Comparison of ENCODE assay signal across 2 cellular contexts in genomic region chr13:30745917-30746686, GRCh38.
TF ChIP-seq lines count a peak whose summit lies in the region.

No MANE protein-coding gene starts in this region.

TF ChIP-seq in IMR-90, 13 proteins besides CTCF, POLR2A, EP300 and RAD21:
- no peak for TF ChIP-seq MAFK (IDR thresholded peaks at IDR 0.05; ENCODE audit: low read depth, low read length)
- no peak for TF ChIP-seq SMC3 (IDR thresholded peaks at IDR 0.05; ENCODE audit: low read depth, low read length)
- TF ChIP-seq RFX5 (IDR thresholded peaks at IDR 0.05; ENCODE audit: low read depth, low read length): no peak
- TF ChIP-seq MAZ (IDR thresholded peaks at IDR 0.05; ENCODE audit: borderline replicate concordance, low read depth, low read length): no peak
- TF ChIP-seq, protein P1, sequence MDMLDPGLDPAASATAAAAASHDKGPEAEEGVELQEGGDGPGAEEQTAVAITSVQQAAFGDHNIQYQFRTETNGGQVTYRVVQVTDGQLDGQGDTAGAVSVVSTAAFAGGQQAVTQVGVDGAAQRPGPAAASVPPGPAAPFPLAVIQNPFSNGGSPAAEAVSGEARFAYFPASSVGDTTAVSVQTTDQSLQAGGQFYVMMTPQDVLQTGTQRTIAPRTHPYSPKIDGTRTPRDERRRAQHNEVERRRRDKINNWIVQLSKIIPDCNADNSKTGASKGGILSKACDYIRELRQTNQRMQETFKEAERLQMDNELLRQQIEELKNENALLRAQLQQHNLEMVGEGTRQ (IDR thresholded peaks at IDR 0.05; ENCODE audit: low read depth, low read length): no peak
- TF ChIP-seq CHD1 (IDR thresholded peaks at IDR 0.05; ENCODE audit: low read depth, low read length): no peak
- no peak for TF ChIP-seq BHLHE40 (IDR thresholded peaks at IDR 0.05; ENCODE audit: low read depth, low read length)
- TF ChIP-seq FOS (IDR thresholded peaks at IDR 0.05; ENCODE audit: low read depth, low read length): no peak
- no peak for TF ChIP-seq NFE2L2 (IDR thresholded peaks at IDR 0.05; ENCODE audit: low read depth, low read length)
- no peak for TF ChIP-seq ELK1 (IDR thresholded peaks at IDR 0.05; ENCODE audit: borderline replicate concordance, low read depth, low read length)
- TF ChIP-seq RCOR1 (IDR thresholded peaks at IDR 0.05; ENCODE audit: insufficient replicate concordance, low read length): no peak
- no peak for TF ChIP-seq CEBPB (IDR thresholded peaks at IDR 0.05; ENCODE audit: low read depth, low read length)
- no peak for TF ChIP-seq MXI1 (IDR thresholded peaks at IDR 0.05; ENCODE audit: borderline replicate concordance, low read depth, low read length)

TF ChIP-seq in GM12878, 131 proteins besides CTCF, POLR2A, EP300 and RAD21:
- TF ChIP-seq, protein P2, sequence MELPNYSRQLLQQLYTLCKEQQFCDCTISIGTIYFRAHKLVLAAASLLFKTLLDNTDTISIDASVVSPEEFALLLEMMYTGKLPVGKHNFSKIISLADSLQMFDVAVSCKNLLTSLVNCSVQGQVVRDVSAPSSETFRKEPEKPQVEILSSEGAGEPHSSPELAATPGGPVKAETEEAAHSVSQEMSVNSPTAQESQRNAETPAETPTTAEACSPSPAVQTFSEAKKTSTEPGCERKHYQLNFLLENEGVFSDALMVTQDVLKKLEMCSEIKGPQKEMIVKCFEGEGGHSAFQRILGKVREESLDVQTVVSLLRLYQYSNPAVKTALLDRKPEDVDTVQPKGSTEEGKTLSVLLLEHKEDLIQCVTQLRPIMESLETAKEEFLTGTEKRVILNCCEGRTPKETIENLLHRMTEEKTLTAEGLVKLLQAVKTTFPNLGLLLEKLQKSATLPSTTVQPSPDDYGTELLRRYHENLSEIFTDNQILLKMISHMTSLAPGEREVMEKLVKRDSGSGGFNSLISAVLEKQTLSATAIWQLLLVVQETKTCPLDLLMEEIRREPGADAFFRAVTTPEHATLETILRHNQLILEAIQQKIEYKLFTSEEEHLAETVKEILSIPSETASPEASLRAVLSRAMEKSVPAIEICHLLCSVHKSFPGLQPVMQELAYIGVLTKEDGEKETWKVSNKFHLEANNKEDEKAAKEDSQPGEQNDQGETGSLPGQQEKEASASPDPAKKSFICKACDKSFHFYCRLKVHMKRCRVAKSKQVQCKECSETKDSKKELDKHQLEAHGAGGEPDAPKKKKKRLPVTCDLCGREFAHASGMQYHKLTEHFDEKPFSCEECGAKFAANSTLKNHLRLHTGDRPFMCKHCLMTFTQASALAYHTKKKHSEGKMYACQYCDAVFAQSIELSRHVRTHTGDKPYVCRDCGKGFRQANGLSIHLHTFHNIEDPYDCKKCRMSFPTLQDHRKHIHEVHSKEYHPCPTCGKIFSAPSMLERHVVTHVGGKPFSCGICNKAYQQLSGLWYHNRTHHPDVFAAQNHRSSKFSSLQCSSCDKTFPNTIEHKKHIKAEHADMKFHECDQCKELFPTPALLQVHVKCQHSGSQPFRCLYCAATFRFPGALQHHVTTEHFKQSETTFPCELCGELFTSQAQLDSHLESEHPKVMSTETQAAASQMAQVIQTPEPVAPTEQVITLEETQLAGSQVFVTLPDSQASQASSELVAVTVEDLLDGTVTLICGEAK (IDR thresholded peaks at IDR 0.05; ENCODE audit: borderline replicate concordance): peak; percentile 44; the same call in 1 of the 2 replicates
- TF ChIP-seq CEBPB (IDR thresholded peaks at IDR 0.05; ENCODE audit: borderline replicate concordance in 1 of 2, low read depth in 2 of 2, low read length in 2 of 2): no peak
- peak; percentile 60; the same call in 1 of the 2 replicates for TF ChIP-seq SPI1 (IDR thresholded peaks at IDR 0.05; ENCODE audit: borderline replicate concordance, insufficient read depth, low read depth, low read length)
- peak; percentile 61; the same call in 1 of the 2 replicates for TF ChIP-seq NR2F1 (conservative IDR thresholded peaks at IDR 0.05)
